ENCODE assay signal across 23 cellular contexts in genomic region chr2:25939257-25939668, GRCh38. TPM values are rescaled to one million over a fixed set of nuclear protein-coding genes. Genes with fewer than 3 reads are reported as not detected.
DNase-seq lines count a peak whose midpoint lies in the region; ATAC-seq and TF ChIP-seq lines count a peak whose summit lies in the region.
"Had no signal": no experiment of that assay in that cellular context is flagged by ENCODE, and none has a peak within 500 bp of the region (broad histone marks: within the 10 kb centered on the region; RNA-seq: fewer than 3 reads in every experiment).

No MANE protein-coding gene starts in this region.

- DNase-seq in activated naive CD8-positive, alpha-beta T cell treated with anti-CD3 and anti-CD28 coated beads, Interleukin-2, amount 10 ng/mL, durations not matched to agents 7 days and 5 days, result no peak
- no peak for DNase-seq in activated naive CD8-positive, alpha-beta T cell treated with anti-CD3 and anti-CD28 coated beads for 36 hours
- DNase-seq in endothelial cell (ENCODE audit: low spot score), result peak; percentile 32
- DNase-seq in activated CD4-positive, CD25-positive, alpha-beta regulatory T cell (lab: John Stamatoyannopoulos, UW), result no peak
- DNase-seq: activated CD4-positive, alpha-beta T cell treated with anti-CD3 and anti-CD28 coated beads for 48 hours; activated naive CD4-positive, alpha-beta T cell treated with anti-CD3 and anti-CD28 coated beads, Interleukin-2, amount 50 U/mL, for 16 hours; brain microvascular endothelial cell; DMS79; foreskin melanocyte; immature natural killer cell; NCI-H146; NCI-H446; occipital lobe; stimulated activated CD4-positive, alpha-beta T cell treated with anti-CD3 and anti-CD28 coated beads, Interleukin-4, amount 100 ng/mL, for 24 hours; stimulated activated CD8-positive, alpha-beta memory T cell treated with anti-CD3 and anti-CD28 coated beads, Interleukin-4, amount 100 ng/mL, for 48 hours; T-helper 9 cell had no signal

- no peaks in the 10 kb centered on the region for H3K27me3 ChIP-seq in muscle layer of duodenum (ENCODE audit: low read depth, low read length)
- H3K27me3 ChIP-seq: brain microvascular endothelial cell, tibial nerve had no signal

- peak overlapping the region; percentile 22 for H3K27ac Mint-ChIP-seq in activated naive CD8-positive, alpha-beta T cell treated with anti-CD3 and anti-CD28 coated beads, Interleukin-2, amount 10 ng/mL, durations not matched to agents 7 days and 5 days
- H3K27ac Mint-ChIP-seq in activated naive CD8-positive, alpha-beta T cell treated with anti-CD3 and anti-CD28 coated beads for 36 hours, result no peak overlapping the region
- H3K27ac Mint-ChIP-seq in endothelial cell (ENCODE audit: unreplicated experiment), result peak overlapping the region; percentile 88
- H3K27ac Mint-ChIP-seq in stimulated activated memory B cell treated with anti-CD40 and anti-IgM and Interleukin-4, amounts not matched to agents 10 μg/mL and 1 μg/mL and 100 μg/mL, for 72 hours, result no peak overlapping the region

- no peak for ATAC-seq in activated naive CD8-positive, alpha-beta T cell treated with anti-CD3 and anti-CD28 coated beads, Interleukin-2, amount 10 ng/mL, durations not matched to agents 7 days and 5 days (ENCODE audit: low read depth)
- ATAC-seq in HG02642 (IDR thresholded peaks at IDR 0.05; ENCODE audit: poor library complexity, unreplicated experiment), result no peak
- no peak for ATAC-seq in stimulated activated memory B cell treated with anti-CD40 and anti-IgM and Interleukin-4, amounts not matched to agents 10 μg/mL and 1 μg/mL and 100 μg/mL, for 72 hours
- ATAC-seq: HCT116 had no signal

- TF ChIP-seq CTCF in endothelial cell (IDR thresholded peaks at IDR 0.05; ENCODE audit: unreplicated experiment), result no peak

- H3K4me1 ChIP-seq in muscle layer of duodenum (ENCODE audit: control insufficient read depth in 1 of 2, insufficient read depth in 2 of 2, low read length in 2 of 2) (peaks cover 0 to 3% of the 10 kb centered on the region in 2 donors), urinary bladder (ENCODE audit: insufficient read depth) (no peaks in the 10 kb centered on the region)

- no peaks in the 10 kb centered on the region for H3K9me3 ChIP-seq in muscle layer of duodenum (ENCODE audit: control insufficient read depth in 1 of 2, low read length in 2 of 2)
- H3K9me3 ChIP-seq: tibial nerve had no signal

- WGBS in urinary bladder, result 81% methylated on average over 8 of the region's 8 CpGs

- H3K4me3 ChIP-seq in muscle layer of duodenum (ENCODE audit: low read depth in 1 of 2, low read length in 2 of 2) (no peak overlapping the region), urinary bladder (ENCODE audit: low read depth, low read length) (no peak overlapping the region)
- H3K4me3 ChIP-seq: tibial nerve had no signal

- H3K36me3 ChIP-seq in muscle layer of duodenum (ENCODE audit: control insufficient read depth in 1 of 2, insufficient read depth in 2 of 2, low read length in 2 of 2) (peaks cover 0 to 6% of the 10 kb centered on the region in 2 donors), urinary bladder (ENCODE audit: insufficient read depth) (no peaks in the 10 kb centered on the region)

- no peaks in the 10 kb centered on the region for H3K36me3 Mint-ChIP-seq in activated naive CD8-positive, alpha-beta T cell treated with anti-CD3 and anti-CD28 coated beads, Interleukin-2, amount 10 ng/mL, durations not matched to agents 7 days and 5 days
- no peaks in the 10 kb centered on the region for H3K36me3 Mint-ChIP-seq in activated naive CD8-positive, alpha-beta T cell treated with anti-CD3 and anti-CD28 coated beads for 36 hours
- H3K36me3 Mint-ChIP-seq in endothelial cell (ENCODE audit: low read depth, unreplicated experiment), result peaks cover 25% of the 10 kb centered on the region
- H3K36me3 Mint-ChIP-seq in stimulated activated memory B cell treated with anti-CD40 and anti-IgM and Interleukin-4, amounts not matched to agents 10 μg/mL and 1 μg/mL and 100 μg/mL, for 72 hours, result peaks cover 6% of the 10 kb centered on the region

- no peak overlapping the region for H3K4me3 Mint-ChIP-seq in activated naive CD8-positive, alpha-beta T cell treated with anti-CD3 and anti-CD28 coated beads, Interleukin-2, amount 10 ng/mL, durations not matched to agents 7 days and 5 days
- no peak overlapping the region for H3K4me3 Mint-ChIP-seq in activated naive CD8-positive, alpha-beta T cell treated with anti-CD3 and anti-CD28 coated beads for 36 hours
- H3K4me3 Mint-ChIP-seq in endothelial cell (ENCODE audit: unreplicated experiment), result peak overlapping the region; percentile 62
- no peak overlapping the region for H3K4me3 Mint-ChIP-seq in stimulated activated memory B cell treated with anti-CD40 and anti-IgM and Interleukin-4, amounts not matched to agents 10 μg/mL and 1 μg/mL and 100 μg/mL, for 72 hours
- H3K4me3 Mint-ChIP-seq: immature natural killer cell had no signal

- no peaks in the 10 kb centered on the region for H3K4me1 Mint-ChIP-seq in activated naive CD8-positive, alpha-beta T cell treated with anti-CD3 and anti-CD28 coated beads, Interleukin-2, amount 10 ng/mL, durations not matched to agents 7 days and 5 days
- no peaks in the 10 kb centered on the region for H3K4me1 Mint-ChIP-seq in activated naive CD8-positive, alpha-beta T cell treated with anti-CD3 and anti-CD28 coated beads for 36 hours
- peaks cover 11% of the 10 kb centered on the region for H3K4me1 Mint-ChIP-seq in endothelial cell (ENCODE audit: unreplicated experiment)
- no peaks in the 10 kb centered on the region for H3K4me1 Mint-ChIP-seq in stimulated activated memory B cell treated with anti-CD40 and anti-IgM and Interleukin-4, amounts not matched to agents 10 μg/mL and 1 μg/mL and 100 μg/mL, for 72 hours
- H3K4me1 Mint-ChIP-seq: immature natural killer cell had no signal

- H3K27me3 Mint-ChIP-seq in activated naive CD8-positive, alpha-beta T cell treated with anti-CD3 and anti-CD28 coated beads, Interleukin-2, amount 10 ng/mL, durations not matched to agents 7 days and 5 days, result no peaks in the 10 kb centered on the region
- H3K27me3 Mint-ChIP-seq in activated naive CD8-positive, alpha-beta T cell treated with anti-CD3 and anti-CD28 coated beads for 36 hours, result no peaks in the 10 kb centered on the region
- peaks cover 7% of the 10 kb centered on the region for H3K27me3 Mint-ChIP-seq in endothelial cell (ENCODE audit: unreplicated experiment)
- H3K27me3 Mint-ChIP-seq in stimulated activated memory B cell treated with anti-CD40 and anti-IgM and Interleukin-4, amounts not matched to agents 10 μg/mL and 1 μg/mL and 100 μg/mL, for 72 hours, result no peaks in the 10 kb centered on the region

- POLR2A ChIA-PET in activated naive CD8-positive, alpha-beta T cell treated with anti-CD3 and anti-CD28 coated beads, Interleukin-2, amount 10 ng/mL, durations not matched to agents 7 days and 5 days (lab: Charles Lee), result no interaction called here

- H3K27ac ChIP-seq in muscle layer of duodenum (ENCODE audit: low read length) (peak overlapping the region; percentile 73), urinary bladder (ENCODE audit: low read depth) (peak overlapping the region; percentile 55)
- H3K27ac ChIP-seq: brain microvascular endothelial cell, C4-2B had no signal

- H3K9me3 Mint-ChIP-seq in activated naive CD8-positive, alpha-beta T cell treated with anti-CD3 and anti-CD28 coated beads, Interleukin-2, amount 10 ng/mL, durations not matched to agents 7 days and 5 days, result no peaks in the 10 kb centered on the region
- H3K9me3 Mint-ChIP-seq in activated naive CD8-positive, alpha-beta T cell treated with anti-CD3 and anti-CD28 coated beads for 36 hours, result no peaks in the 10 kb centered on the region
- H3K9me3 Mint-ChIP-seq in endothelial cell (ENCODE audit: unreplicated experiment), result no peaks in the 10 kb centered on the region
- no peaks in the 10 kb centered on the region for H3K9me3 Mint-ChIP-seq in stimulated activated memory B cell treated with anti-CD40 and anti-IgM and Interleukin-4, amounts not matched to agents 10 μg/mL and 1 μg/mL and 100 μg/mL, for 72 hours
- H3K9me3 Mint-ChIP-seq: immature natural killer cell had no signal

RNA-seq across cellular contexts. Expression of gene KIF3C, which starts 43.0 kb away (rescaled TPM):
- 10 to 100 TPM; 11.6 to 12.8 TPM for total RNA-seq in activated naive CD8-positive, alpha-beta T cell treated with anti-CD3 and anti-CD28 coated beads, Interleukin-2, amount 10 ng/mL, durations not matched to agents 7 days and 5 days
- total RNA-seq in activated naive CD8-positive, alpha-beta T cell treated with anti-CD3 and anti-CD28 coated beads for 36 hours, result 1 to 10 TPM; 3.7 to 4.1 TPM
- total RNA-seq in endothelial cell (ENCODE audit: unreplicated experiment) (78.1 TPM), urinary bladder (5.4 TPM)
- 6.9 TPM for polyA plus RNA-seq in urinary bladder

Comparison
In these comparisons a context has a peak if more than half of its experiments do, and no peak if none do; other contexts are left out.
1. H3K27ac Mint-ChIP-seq: peak in activated naive CD8-positive, alpha-beta T cell treated with anti-CD3 and anti-CD28 coated beads, Interleukin-2, amount 10 ng/mL, durations not matched to agents 7 days and 5 days (single experiment) and endothelial cell (single experiment); none in activated naive CD8-positive, alpha-beta T cell treated with anti-CD3 and anti-CD28 coated beads for 36 hours (single experiment) and stimulated activated memory B cell treated with anti-CD40 and anti-IgM and Interleukin-4, amounts not matched to agents 10 μg/mL and 1 μg/mL and 100 μg/mL, for 72 hours (single experiment).